In the genomic region with DNA sequence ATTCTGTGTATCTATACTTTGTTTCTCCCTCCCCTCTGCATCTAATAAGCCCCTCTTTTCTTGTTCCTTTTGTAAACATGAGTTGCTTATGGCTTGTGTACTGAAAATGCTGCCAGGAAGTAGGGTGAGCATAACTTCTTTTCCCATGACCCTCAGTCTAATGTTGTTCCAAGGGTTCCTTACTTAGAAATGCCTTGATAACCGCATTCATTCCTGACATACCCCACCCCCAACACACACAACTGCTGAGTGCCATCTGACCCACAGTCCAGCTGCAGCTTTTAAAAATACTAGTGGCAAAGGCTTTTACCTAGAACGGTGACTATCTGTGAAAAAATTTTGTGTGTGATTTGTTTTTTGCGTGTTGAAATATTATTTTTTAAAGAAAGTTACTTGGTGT, we compare ENCODE assay signal across 8 cellular contexts. TPM values are rescaled to one million over a fixed set of nuclear protein-coding genes. Genes with fewer than 3 reads are reported as not detected.
DNase-seq lines count a peak whose midpoint lies in the region; ATAC-seq, FAIRE-seq and TF ChIP-seq lines count a peak whose summit lies in the region.

No MANE protein-coding gene starts in this region.

- TF ChIP-seq CTCF in Caco-2 (IDR thresholded peaks at IDR 0.05; ENCODE audit: insufficient read depth in 1 of 2, low read depth in 1 of 2, low read length in 1 of 2, severe bottlenecking in 1 of 2, unreplicated experiment in 1 of 2) (no peak), pancreas (IDR thresholded peaks at IDR 0.05) (no peak), A673 (conservative IDR thresholded peaks at IDR 0.05; ENCODE audit: low read depth, low read length) (no peak)

- no peaks in the 10 kb centered on the region for H3K27me3 ChIP-seq in Caco-2 (replicated peaks; ENCODE audit: control insufficient read depth, insufficient read depth, low read length)
- no peaks in the 10 kb centered on the region for H3K27me3 ChIP-seq in SJCRH30
- H3K27me3 ChIP-seq in pancreas, result no peaks in the 10 kb centered on the region
- H3K27me3 ChIP-seq in A673 (replicated peaks; ENCODE audit: insufficient read depth, low read depth, low read length, poor library complexity), result no peaks in the 10 kb centered on the region

- H3K4me3 Mint-ChIP-seq in Caco-2 (ENCODE audit: unreplicated experiment), result no peak overlapping the region
- H3K4me3 Mint-ChIP-seq in activated CD8-positive, alpha-beta T cell treated with anti-CD3 and anti-CD28 coated beads, Interleukin-2, amount 10 ng/mL, durations not matched to agents 7 days and 5 days, result no peak overlapping the region

- ATAC-seq in pancreas (peak in 3 of 4 donors; percentile 30 to 70 (median 31)), HG03097 (IDR thresholded peaks at IDR 0.05; ENCODE audit: low FRiP score, unreplicated experiment) (no peak)
- ATAC-seq in activated CD8-positive, alpha-beta T cell treated with anti-CD3 and anti-CD28 coated beads, Interleukin-2, amount 10 ng/mL, durations not matched to agents 7 days and 5 days, result no peak

- peak overlapping the region; percentile 58 for H3K27ac ChIP-seq in SJCRH30
- H3K27ac ChIP-seq in pancreas, result no peak overlapping the region
- no peak overlapping the region for H3K27ac ChIP-seq in A673 (ENCODE audit: low read depth, low read length, poor library complexity, severe bottlenecking)

- WGBS in pancreas, 2 donors, result 21 to 22% methylated on average over 3 of the region's 3 CpGs

- DNase-seq in Caco-2 (peak; percentile 46 to 74), SJCRH30 (peak; percentile 61 to 70), foreskin melanocyte (peak; percentile 87), pancreas (no peak), DMS53 treated with DMSO at 0.1 percent for 48 hours (lab: John Stamatoyannopoulos, UW; ENCODE audit: unreplicated experiment) (no peak), A673 (ENCODE audit: low spot score) (no peak)
- no peak for DNase-seq in activated CD8-positive, alpha-beta T cell treated with anti-CD3 and anti-CD28 coated beads, Interleukin-2, amount 10 ng/mL, durations not matched to agents 7 days and 5 days

- POLR2A ChIA-PET in Caco-2 (lab: Charles Lee), result no interaction called here
- POLR2A ChIA-PET in activated CD8-positive, alpha-beta T cell treated with anti-CD3 and anti-CD28 coated beads, Interleukin-2, amount 10 ng/mL, durations not matched to agents 7 days and 5 days (lab: Charles Lee), result no interaction called here
- POLR2A ChIA-PET in A673 (lab: Charles Lee; ENCODE audit: low non-redundant PET), result no interaction called here

- no peak for FAIRE-seq in pancreas (lab: Jason Lieb, UNC)

- no peaks in the 10 kb centered on the region for H3K27me3 Mint-ChIP-seq in Caco-2 (ENCODE audit: insufficient read depth, unreplicated experiment)
- no peaks in the 10 kb centered on the region for H3K27me3 Mint-ChIP-seq in activated CD8-positive, alpha-beta T cell treated with anti-CD3 and anti-CD28 coated beads, Interleukin-2, amount 10 ng/mL, durations not matched to agents 7 days and 5 days (ENCODE audit: low read depth)

- peaks cover 10% of the 10 kb centered on the region for H3K9me3 Mint-ChIP-seq in Caco-2 (ENCODE audit: unreplicated experiment)
- H3K9me3 Mint-ChIP-seq in activated CD8-positive, alpha-beta T cell treated with anti-CD3 and anti-CD28 coated beads, Interleukin-2, amount 10 ng/mL, durations not matched to agents 7 days and 5 days (ENCODE audit: insufficient read depth), result no peaks in the 10 kb centered on the region

- H3K36me3 Mint-ChIP-seq in Caco-2 (ENCODE audit: insufficient read depth, unreplicated experiment), result no peaks in the 10 kb centered on the region
- no peaks in the 10 kb centered on the region for H3K36me3 Mint-ChIP-seq in activated CD8-positive, alpha-beta T cell treated with anti-CD3 and anti-CD28 coated beads, Interleukin-2, amount 10 ng/mL, durations not matched to agents 7 days and 5 days (ENCODE audit: low read depth)

- H3K4me1 ChIP-seq in Caco-2, result peaks cover 22% of the 10 kb centered on the region
- H3K4me1 ChIP-seq in SJCRH30, result peaks cover 9% of the 10 kb centered on the region
- H3K4me1 ChIP-seq in pancreas, result peaks cover 0 to 5% (median 0%) of the 10 kb centered on the region in 3 donors
- H3K4me1 ChIP-seq in A673 (ENCODE audit: insufficient read depth, low read length, poor library complexity, severe bottlenecking), result peaks cover 13% of the 10 kb centered on the region

- H3K27ac Mint-ChIP-seq in Caco-2 (ENCODE audit: unreplicated experiment), result peak overlapping the region; percentile 40
- no peak overlapping the region for H3K27ac Mint-ChIP-seq in activated CD8-positive, alpha-beta T cell treated with anti-CD3 and anti-CD28 coated beads, Interleukin-2, amount 10 ng/mL, durations not matched to agents 7 days and 5 days

- H3K4me1 Mint-ChIP-seq in Caco-2 (ENCODE audit: low read depth, unreplicated experiment), result peaks cover 40% of the 10 kb centered on the region
- no peaks in the 10 kb centered on the region for H3K4me1 Mint-ChIP-seq in activated CD8-positive, alpha-beta T cell treated with anti-CD3 and anti-CD28 coated beads, Interleukin-2, amount 10 ng/mL, durations not matched to agents 7 days and 5 days (ENCODE audit: low read depth)

- H3K4me3 ChIP-seq in Caco-2 (ENCODE audit: low read depth, low read length) (no peak overlapping the region), SJCRH30 (no peak overlapping the region), pancreas (no peak overlapping the region), A673 (ENCODE audit: low read depth, low read length, poor library complexity, severe bottlenecking) (no peak overlapping the region)

- BruUV-seq in Caco-2 (replicated peaks; lab: Mats Ljungman, UMichigan), result no TSS peak
- no TSS peak for BruUV-seq in A673 (replicated peaks; lab: Mats Ljungman, UMichigan)

- intact Hi-C loops in Caco-2 (cut with micrococcal nuclease; ENCODE audit: unreplicated experiment) (loop anchor here (2.0 kb wide), 2 partner anchors 37 to 53 kb away; partner anchors contain the start of gene ARHGAP42), pancreas (cut with DNase I) (no loop called here), A673 (cut with micrococcal nuclease; ENCODE audit: unreplicated experiment) (no loop called here)

- CTCF ChIA-PET in Caco-2 (lab: Charles Lee) (interaction anchor here (0.7 kb wide), 1 partner anchor 36 kb away, joined by 3 read pairs; no protein-coding TSS in a partner anchor), A673 (lab: Charles Lee) (interaction anchor here (0.7 kb wide), 1 partner anchor 121 kb away, joined by 4 read pairs; no protein-coding TSS in a partner anchor)
- CTCF ChIA-PET in activated CD8-positive, alpha-beta T cell treated with anti-CD3 and anti-CD28 coated beads, Interleukin-2, amount 10 ng/mL, durations not matched to agents 7 days and 5 days (lab: Charles Lee), result no interaction called here

- H3K36me3 ChIP-seq in Caco-2 (ENCODE audit: control insufficient read depth, insufficient read depth, low read length), result no peaks in the 10 kb centered on the region
- no peaks in the 10 kb centered on the region for H3K36me3 ChIP-seq in SJCRH30
- H3K36me3 ChIP-seq in pancreas, result no peaks in the 10 kb centered on the region
- H3K36me3 ChIP-seq in A673 (ENCODE audit: insufficient read depth, low read length, poor library complexity, severe bottlenecking), result no peaks in the 10 kb centered on the region

- H3K9me3 ChIP-seq in Caco-2, result no peaks in the 10 kb centered on the region
- no peaks in the 10 kb centered on the region for H3K9me3 ChIP-seq in SJCRH30 (replicated peaks)
- no peaks in the 10 kb centered on the region for H3K9me3 ChIP-seq in pancreas
- H3K9me3 ChIP-seq in A673 (ENCODE audit: low read depth, low read length, poor library complexity, severe bottlenecking), result no peaks in the 10 kb centered on the region

RNA-seq across cellular contexts. Expression of gene ARHGAP42, which starts 52.5 kb away (rescaled TPM):
- 8.4 and 14.1 TPM in 2 replicates for total RNA-seq in Caco-2 (2022)
- total RNA-seq in SJCRH30 (2014; rRNA removed; shearing (Covaris generic)), result 23.3 and 26.5 TPM in 2 replicates
- total RNA-seq in pancreas, result 1 to 10 TPM in 5 of 6 donors, under 1 TPM in 1; 0.98 to 4.9 (median 2.2) TPM
- 1 to 10 TPM in 1 of 2 donors, under 1 TPM in 1; 0.76 to 1.7 TPM for polyA plus RNA-seq in pancreas
- under 1 TPM; 0.50 to 0.92 TPM for total RNA-seq in activated CD8-positive, alpha-beta T cell treated with anti-CD3 and anti-CD28 coated beads, Interleukin-2, amount 10 ng/mL, durations not matched to agents 7 days and 5 days
- total RNA-seq in A673 (2021), result 8.0 and 8.3 TPM in 2 replicates

Comparison
In these comparisons a context has a peak if more than half of its experiments do, and no peak if none do; other contexts are left out.
1. DNase-seq: peak in Caco-2 (2 of 2), SJCRH30 (2 of 2) and foreskin melanocyte (single experiment); none in pancreas (0 of 6), DMS53 treated with DMSO at 0.1 percent for 48 hours (single experiment), activated CD8-positive, alpha-beta T cell treated with anti-CD3 and anti-CD28 coated beads, Interleukin-2, amount 10 ng/mL, durations not matched to agents 7 days and 5 days (single experiment) and A673 (single experiment).
2. ATAC-seq: peak in pancreas (3 of 4); none in activated CD8-positive, alpha-beta T cell treated with anti-CD3 and anti-CD28 coated beads, Interleukin-2, amount 10 ng/mL, durations not matched to agents 7 days and 5 days (single experiment) and HG03097 (single experiment).